Comparison of ENCODE assay signal across 24 cellular contexts in the genomic region with DNA sequence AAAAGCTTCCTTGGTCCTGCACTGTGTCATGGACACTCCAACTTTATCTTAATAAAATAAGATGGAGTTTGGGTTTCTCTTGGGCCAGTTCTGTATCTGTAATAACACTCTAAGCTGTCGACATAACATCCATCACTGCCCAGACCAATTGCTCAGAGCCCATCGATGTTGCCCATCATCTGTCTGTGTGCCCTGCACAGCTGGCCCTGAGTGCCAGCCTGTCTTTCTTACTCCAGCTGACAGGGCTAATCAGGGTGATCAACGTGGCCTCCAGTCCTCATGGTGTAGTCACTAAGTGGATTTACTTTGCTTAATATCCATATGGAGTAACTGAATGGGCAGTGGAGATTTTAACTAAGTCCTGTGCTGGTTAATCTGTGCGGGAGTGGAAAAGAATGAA.
"Had no signal": no experiment of that assay in that cellular context is flagged by ENCODE, and none has a peak within 500 bp of the region (broad histone marks: within the 10 kb centered on the region; RNA-seq: fewer than 3 reads in every experiment).

No MANE protein-coding gene starts in this region.

- H3K36me3 Mint-ChIP-seq: immature natural killer cell; naive thymus-derived CD8-positive, alpha-beta T cell; stimulated activated naive B cell treated with anti-CD40 and anti-IgM and Interleukin-4, amounts not matched to agents 10 μg/mL and 1 μg/mL and 100 μg/mL, for 72 hours had no signal

- H3K36me3 ChIP-seq: esophagus muscularis mucosa, lower lobe of right lung, neutrophil, pancreas, right lobe of liver, thoracic aorta, tibial nerve, upper lobe of left lung, uterus had no signal

- H3K27ac Mint-ChIP-seq: immature natural killer cell; naive thymus-derived CD8-positive, alpha-beta T cell; stimulated activated naive B cell treated with anti-CD40 and anti-IgM and Interleukin-4, amounts not matched to agents 10 μg/mL and 1 μg/mL and 100 μg/mL, for 72 hours; stimulated activated naive CD8-positive, alpha-beta T cell treated with anti-CD3 and anti-CD28 coated beads, Interleukin-15, Interleukin-2, amounts not matched to agents 100 ng/mL and 50 ng/mL, for 24 hours had no signal

- H3K9me3 Mint-ChIP-seq: immature natural killer cell; naive thymus-derived CD8-positive, alpha-beta T cell; stimulated activated naive B cell treated with anti-CD40 and anti-IgM and Interleukin-4, amounts not matched to agents 10 μg/mL and 1 μg/mL and 100 μg/mL, for 72 hours; stimulated activated naive CD8-positive, alpha-beta T cell treated with anti-CD3 and anti-CD28 coated beads, Interleukin-15, Interleukin-2, amounts not matched to agents 100 ng/mL and 50 ng/mL, for 24 hours had no signal

- DNase-seq: dermis blood vessel endothelial cell; effector memory CD4-positive, alpha-beta T cell; foreskin keratinocyte; hypothalamus; immature natural killer cell; left ventricle myocardium superior; lower lobe of right lung; naive thymus-derived CD8-positive, alpha-beta T cell; pancreas; right lobe of liver; small intestine; stimulated activated CD4-positive, alpha-beta T cell treated with anti-CD3 and anti-CD28 coated beads, Interleukin-15, amount 100 ng/mL, for 24 hours; stimulated activated CD4-positive, alpha-beta T cell treated with anti-CD3 and anti-CD28 coated beads, Interleukin-2, amount 100 ng/mL, for 48 hours; stimulated activated naive B cell treated with anti-CD40 and anti-IgM and Interleukin-4, amounts not matched to agents 10 μg/mL and 1 μg/mL and 100 μg/mL, for 72 hours; upper lobe of left lung; uterus had no signal

- FAIRE-seq: endothelial cell of umbilical vein, keratinocyte, pancreas, small intestine had no signal

- H3K4me3 Mint-ChIP-seq: immature natural killer cell; naive thymus-derived CD8-positive, alpha-beta T cell; stimulated activated naive B cell treated with anti-CD40 and anti-IgM and Interleukin-4, amounts not matched to agents 10 μg/mL and 1 μg/mL and 100 μg/mL, for 72 hours; stimulated activated naive CD8-positive, alpha-beta T cell treated with anti-CD3 and anti-CD28 coated beads, Interleukin-15, Interleukin-2, amounts not matched to agents 100 ng/mL and 50 ng/mL, for 24 hours had no signal

- H3K9me3 ChIP-seq: esophagus muscularis mucosa, lower lobe of right lung, neutrophil, pancreas, right lobe of liver, thoracic aorta, tibial nerve, upper lobe of left lung, uterus had no signal

- H3K27me3 Mint-ChIP-seq: stimulated activated naive B cell treated with anti-CD40 and anti-IgM and Interleukin-4, amounts not matched to agents 10 μg/mL and 1 μg/mL and 100 μg/mL, for 72 hours had no signal

- H3K27me3 ChIP-seq: esophagus muscularis mucosa, foreskin keratinocyte, neutrophil, pancreas, right lobe of liver, tibial nerve, upper lobe of left lung, uterus had no signal

- H3K27ac ChIP-seq: coronary artery, esophagus muscularis mucosa, foreskin keratinocyte, lower lobe of right lung, neutrophil, pancreas, right lobe of liver, thoracic aorta, tibial nerve, upper lobe of left lung, uterus had no signal

- H3K4me1 ChIP-seq: lower lobe of right lung, pancreas, right lobe of liver, uterus had no signal

- ATAC-seq: foreskin keratinocyte; left ventricle myocardium superior; lower lobe of right lung; naive thymus-derived CD8-positive, alpha-beta T cell; pancreas; right lobe of liver; stimulated activated naive B cell treated with anti-CD40 and anti-IgM and Interleukin-4, amounts not matched to agents 10 μg/mL and 1 μg/mL and 100 μg/mL, for 72 hours had no signal

- H3K4me3 ChIP-seq: coronary artery, esophagus muscularis mucosa, lower lobe of right lung, pancreas, right lobe of liver, thoracic aorta, tibial nerve, upper lobe of left lung, uterus had no signal
